24 cellular contexts compared by ENCODE assay signal in genomic region chr1:14733779-14734140, GRCh38.
A peak's percentile ranks its signal among the peaks of the same experiment; 100 is the strongest.
DNase-seq lines count a peak whose midpoint lies in the region; ATAC-seq, FAIRE-seq and TF ChIP-seq lines count a peak whose summit lies in the region.
"Had no signal": no experiment of that assay in that cellular context is flagged by ENCODE, and none has a peak within 500 bp of the region (broad histone marks: within the 10 kb centered on the region; RNA-seq: fewer than 3 reads in every experiment).

No MANE protein-coding gene starts in this region.

- H2AFZ ChIP-seq in neural progenitor cell (replicated peaks): no peak overlapping the region

- FAIRE-seq in urothelium cell line (lab: Jason Lieb, UNC): no peak
- FAIRE-seq: frontal cortex had no signal

- no peaks in the 10 kb centered on the region; a peak in 1 of 22 replicates for H4K20me1 ChIP-seq in BLaER1 treated with 17β-estradiol and CSF1 and Interleukin-3, amounts not matched to agents 10 nM and 100 nM
- peaks cover 9% of the 10 kb centered on the region for H4K20me1 ChIP-seq in neural progenitor cell (ENCODE audit: low read depth)

- H3K9me3 Mint-ChIP-seq in neural progenitor cell: no peaks in the 10 kb centered on the region
- H3K9me3 Mint-ChIP-seq: activated naive CD8-positive, alpha-beta T cell treated with anti-CD3 and anti-CD28 coated beads, Interleukin-2, amount 50 U/mL, for 24 hours; naive thymus-derived CD4-positive, alpha-beta T cell had no signal

- no peaks in the 10 kb centered on the region for H3K79me2 ChIP-seq in neural progenitor cell (ENCODE audit: low read depth)

- peak overlapping the region in 10 of 11 experiments; percentile 0 to 51 (median 36); a peak in 16 of 22 replicates for H3K4me2 ChIP-seq in BLaER1 treated with 17β-estradiol and CSF1 and Interleukin-3, amounts not matched to agents 10 nM and 100 nM
- peak overlapping the region; percentile 59 for H3K4me2 ChIP-seq in neural progenitor cell
- H3K4me2 ChIP-seq: KMS-11 had no signal

- TF ChIP-seq CTCF in RWPE2 (IDR thresholded peaks at IDR 0.05; ENCODE audit: poor library complexity, severe bottlenecking) (no peak), neural progenitor cell (IDR thresholded peaks at IDR 0.05) (no peak), lower lobe of right lung (IDR thresholded peaks at IDR 0.05) (no peak)

- ATAC-seq in RWPE2 (ENCODE audit: low read depth) (no peak; the same call in 2 of the 3 replicates), lower lobe of right lung (no peak), HG03108 (IDR thresholded peaks at IDR 0.05; ENCODE audit: unreplicated experiment) (no peak), HG03342 (IDR thresholded peaks at IDR 0.05; ENCODE audit: unreplicated experiment) (no peak)
- ATAC-seq: activated naive CD8-positive, alpha-beta T cell treated with anti-CD3 and anti-CD28 coated beads, Interleukin-2, amount 50 U/mL, for 24 hours; naive thymus-derived CD4-positive, alpha-beta T cell; PC-3; stimulated activated naive CD8-positive, alpha-beta T cell treated with anti-CD3 and anti-CD28 coated beads, Interleukin-15, Interleukin-2, amounts not matched to agents 100 U/mL and 50 U/mL, for 24 hours had no signal

- peaks cover 2% of the 10 kb centered on the region for H3K27me3 Mint-ChIP-seq in neural progenitor cell (ENCODE audit: insufficient read depth, low read depth)

- DNase-seq in RWPE2 (ENCODE audit: low spot score) (no peak), neural progenitor cell (ENCODE audit: low spot score) (no peak), lower lobe of right lung (no peak), urothelium cell line (ENCODE audit: low spot score) (no peak)
- DNase-seq: activated CD4-positive, alpha-beta T cell treated with anti-CD3 and anti-CD28 coated beads, Interleukin-2, amount 50 U/mL, for 1 hour; activated CD8-positive, alpha-beta memory T cell treated with anti-CD3 and anti-CD28 coated beads, Interleukin-2, amount 50 U/mL, for 4 hours; activated naive CD8-positive, alpha-beta T cell treated with anti-CD3 and anti-CD28 coated beads, Interleukin-2, amount 50 U/mL, for 24 hours; GM23248; hypothalamus; naive thymus-derived CD4-positive, alpha-beta T cell; NCI-H748 treated with DMSO at 0.1 percent for 48 hours; PC-3; stimulated activated CD4-positive, alpha-beta T cell treated with anti-CD3 and anti-CD28 coated beads, Interleukin-2, amount 100 ng/mL, for 48 hours; stimulated activated naive CD8-positive, alpha-beta T cell treated with anti-CD3 and anti-CD28 coated beads, Interleukin-15, Interleukin-2, amounts not matched to agents 100 U/mL and 50 U/mL, for 24 hours; T-helper 1 cell; transverse colon had no signal

- no peak overlapping the region for H3K4me3 ChIP-seq in BLaER1 treated with 17β-estradiol and CSF1 and Interleukin-3, amounts not matched to agents 10 nM and 100 nM
- H3K4me3 ChIP-seq in RWPE2 (ENCODE audit: severe bottlenecking) (no peak overlapping the region), esophagus (ENCODE audit: low read depth in 1 of 2, low read length in 2 of 2) (no peak overlapping the region), neural progenitor cell (no peak overlapping the region), lower lobe of right lung (no peak overlapping the region)
- H3K4me3 ChIP-seq: cardiac muscle cell, GM23248, transverse colon had no signal

- H3F3A ChIP-seq in neural progenitor cell (ENCODE audit: low read depth): peaks cover 23% of the 10 kb centered on the region

- H3K4me1 ChIP-seq in BLaER1 treated with 17β-estradiol and CSF1 and Interleukin-3, amounts not matched to agents 10 nM and 100 nM: peaks cover 7 to 59% (median 48%) of the 10 kb centered on the region in 10 experiments; a peak in 19 of 20 replicates
- H3K4me1 ChIP-seq in RWPE2 (ENCODE audit: insufficient read depth, poor library complexity, severe bottlenecking) (peaks cover 19% of the 10 kb centered on the region), esophagus (ENCODE audit: control insufficient read depth in 2 of 2, insufficient read depth in 2 of 2, low read length in 1 of 2) (peaks cover 4 to 10% of the 10 kb centered on the region in 2 donors), neural progenitor cell (peaks cover 35% of the 10 kb centered on the region), lower lobe of right lung (peaks cover 15% of the 10 kb centered on the region)

- H3K36me3 Mint-ChIP-seq in neural progenitor cell: no peaks in the 10 kb centered on the region
- H3K36me3 Mint-ChIP-seq: naive thymus-derived CD4-positive, alpha-beta T cell had no signal

- no peak overlapping the region for H3K9ac ChIP-seq in BLaER1 treated with 17β-estradiol and CSF1 and Interleukin-3, amounts not matched to agents 10 nM and 100 nM
- no peak overlapping the region for H3K9ac ChIP-seq in neural progenitor cell
- H3K9ac ChIP-seq: GM23248, KMS-11 had no signal

- H3K4me3 Mint-ChIP-seq in neural progenitor cell: peak overlapping the region; percentile 70
- H3K4me3 Mint-ChIP-seq: activated naive CD8-positive, alpha-beta T cell treated with anti-CD3 and anti-CD28 coated beads, Interleukin-2, amount 50 U/mL, for 24 hours; B cell; naive thymus-derived CD4-positive, alpha-beta T cell had no signal

- WGBS in esophagus, 2 donors: 69% methylated on average over 10 of the region's 10 CpGs

- H3K27ac Mint-ChIP-seq in neural progenitor cell: peak overlapping the region; percentile 91
- H3K27ac Mint-ChIP-seq: activated naive CD8-positive, alpha-beta T cell treated with anti-CD3 and anti-CD28 coated beads, Interleukin-2, amount 50 U/mL, for 24 hours; B cell; naive thymus-derived CD4-positive, alpha-beta T cell had no signal

- peaks cover 64% of the 10 kb centered on the region for H3K4me1 Mint-ChIP-seq in neural progenitor cell
- H3K4me1 Mint-ChIP-seq: activated naive CD8-positive, alpha-beta T cell treated with anti-CD3 and anti-CD28 coated beads, Interleukin-2, amount 50 U/mL, for 24 hours; B cell had no signal

- peaks cover 0 to 30% (median 0%) of the 10 kb centered on the region in 11 experiments; a peak in 5 of 22 replicates for H3K27me3 ChIP-seq in BLaER1 treated with 17β-estradiol and CSF1 and Interleukin-3, amounts not matched to agents 10 nM and 100 nM
- H3K27me3 ChIP-seq in RWPE2 (ENCODE audit: insufficient read depth, poor library complexity, severe bottlenecking) (no peaks in the 10 kb centered on the region), esophagus (ENCODE audit: control insufficient read depth in 1 of 2, insufficient read depth in 2 of 2, low read length in 2 of 2) (peaks cover 0 to 4% of the 10 kb centered on the region in 2 donors), neural progenitor cell (peaks cover 10% of the 10 kb centered on the region), lower lobe of right lung (ENCODE audit: low read depth) (no peaks in the 10 kb centered on the region)
- H3K27me3 ChIP-seq: cardiac muscle cell, transverse colon had no signal

- H3K27ac ChIP-seq in BLaER1 treated with 17β-estradiol and CSF1 and Interleukin-3, amounts not matched to agents 10 nM and 100 nM: no peak overlapping the region
- H3K27ac ChIP-seq in RWPE2 (ENCODE audit: poor library complexity, severe bottlenecking): peak overlapping the region; percentile 72
- peak overlapping the region; percentile 88 to 92 for H3K27ac ChIP-seq in esophagus (ENCODE audit: low read depth in 2 of 2, low read length in 1 of 2)
- H3K27ac ChIP-seq in neural progenitor cell: no peak overlapping the region
- no peak overlapping the region for H3K27ac ChIP-seq in lower lobe of right lung
- H3K27ac ChIP-seq: cardiac muscle cell, GM23248, KMS-11, transverse colon had no signal

- intact Hi-C loops in lower lobe of right lung (cut with DNase I): no loop called here

- H3K9me3 ChIP-seq in BLaER1 treated with 17β-estradiol and CSF1 and Interleukin-3, amounts not matched to agents 10 nM and 100 nM (replicated peaks in 1 of 11): no peaks in the 10 kb centered on the region
- no peaks in the 10 kb centered on the region for H3K9me3 ChIP-seq in RWPE2 (ENCODE audit: severe bottlenecking)
- peaks cover 0 to 2% of the 10 kb centered on the region in 2 donors for H3K9me3 ChIP-seq in esophagus (ENCODE audit: control insufficient read depth in 2 of 2, insufficient read depth in 1 of 2, low read depth in 1 of 2, low read length in 1 of 2)
- no peaks in the 10 kb centered on the region for H3K9me3 ChIP-seq in neural progenitor cell (ENCODE audit: low read depth)
- no peaks in the 10 kb centered on the region for H3K9me3 ChIP-seq in lower lobe of right lung
- H3K9me3 ChIP-seq: transverse colon had no signal

- H3K36me3 ChIP-seq in BLaER1 treated with 17β-estradiol and CSF1 and Interleukin-3, amounts not matched to agents 10 nM and 100 nM: no peaks in the 10 kb centered on the region
- H3K36me3 ChIP-seq in RWPE2 (ENCODE audit: low read depth) (no peaks in the 10 kb centered on the region), esophagus (ENCODE audit: control insufficient read depth in 2 of 2, insufficient read depth in 2 of 2, low read length in 1 of 2) (no peaks in the 10 kb centered on the region), neural progenitor cell (no peaks in the 10 kb centered on the region), lower lobe of right lung (no peaks in the 10 kb centered on the region)
- H3K36me3 ChIP-seq: cardiac muscle cell, transverse colon had no signal

Comparison
In these comparisons a context has a peak if more than half of its experiments do, and no peak if none do; other contexts are left out.
1. H3K27ac ChIP-seq: peak in RWPE2 (single experiment) and esophagus (2 of 2); none in BLaER1 treated with 17β-estradiol and CSF1 and Interleukin-3, amounts not matched to agents 10 nM and 100 nM (0 of 11), neural progenitor cell (single experiment) and lower lobe of right lung (single experiment).